In genomic region chr1:165218666-165219065, GRCh38 we compare ENCODE assay signal across 19 cellular contexts.
"Had no signal": no experiment of that assay in that cellular context is flagged by ENCODE, and none has a peak within 500 bp of the region (broad histone marks: within the 10 kb centered on the region; RNA-seq: fewer than 3 reads in every experiment).

No MANE protein-coding gene starts in this region.

- DNase-seq: activated CD4-positive, alpha-beta T cell treated with anti-CD3 and anti-CD28 coated beads for 4 hours; activated CD8-positive, alpha-beta T cell treated with anti-CD3 and anti-CD28 coated beads for 36 hours; activated effector memory CD4-positive, alpha-beta T cell treated with Interleukin-2 at 50 U/mL for 16 hours; activated naive CD4-positive, alpha-beta T cell treated with anti-CD3 and anti-CD28 coated beads, Interleukin-2, amount 50 U/mL, for 16 hours; activated T-cell treated with anti-CD3 and anti-CD28 coated beads, Interleukin-2, amount 50 U/mL, for 4 hours; dermis blood vessel endothelial cell; effector memory CD8-positive, alpha-beta T cell; head of caudate nucleus; mesendoderm; stimulated activated CD4-positive, alpha-beta T cell treated with anti-CD3 and anti-CD28 coated beads, Interleukin-2, amount 100 ng/mL, for 48 hours; stimulated activated naive B cell treated with anti-CD40 and anti-IgM and Interleukin-4, amounts not matched to agents 10 μg/mL and 1 μg/mL and 100 μg/mL, for 72 hours; tibial artery had no signal

- FAIRE-seq: astrocyte, frontal cortex, TTC549 had no signal

- H3K4me3 ChIP-seq: tibial artery, uterus had no signal

- H3K4me1 ChIP-seq: parathyroid adenoma had no signal

- H3K9me3 ChIP-seq: tibial artery, uterus had no signal

- H3K27ac ChIP-seq: epithelial cell of prostate, parathyroid adenoma, tibial artery, uterus had no signal

- ATAC-seq: activated CD8-positive, alpha-beta T cell treated with anti-CD3 and anti-CD28 coated beads for 36 hours; activated T-cell treated with anti-CD3 and anti-CD28 coated beads, Interleukin-2, amount 50 U/mL, for 4 hours; effector memory CD8-positive, alpha-beta T cell; stimulated activated naive B cell treated with anti-CD40 and anti-IgM and Interleukin-4, amounts not matched to agents 10 μg/mL and 1 μg/mL and 100 μg/mL, for 72 hours; WTC11 had no signal

- H3K36me3 ChIP-seq: tibial artery, uterus had no signal

- H3K27me3 ChIP-seq: uterus had no signal
